14 cellular contexts compared by ENCODE assay signal in genomic region chr4:138090918-138091659, GRCh38.
DNase-seq lines count a peak whose midpoint lies in the region; FAIRE-seq and TF ChIP-seq lines count a peak whose summit lies in the region.
"Had no signal": no experiment of that assay in that cellular context is flagged by ENCODE, and none has a peak within 500 bp of the region (broad histone marks: within the 10 kb centered on the region; RNA-seq: fewer than 3 reads in every experiment).

No MANE protein-coding gene starts in this region.

- dilution Hi-C loops in endothelial cell of umbilical vein (cut with MboI; ENCODE audit: extremely low pct_ligation_motif_present, low sequenced_read_pairs) = no loop called here

- H3K36me3 ChIP-seq in Loucy (ENCODE audit: insufficient read depth, low read length) (no peaks in the 10 kb centered on the region), endothelial cell of umbilical vein (ENCODE audit: control insufficient read depth in 2 of 2, extremely low read depth in 1 of 2, insufficient read depth in 2 of 2, low read length in 2 of 2) (no peaks in the 10 kb centered on the region), osteoblast (ENCODE audit: insufficient read depth, low read length) (no peaks in the 10 kb centered on the region), suprapubic skin (no peaks in the 10 kb centered on the region)
- H3K36me3 ChIP-seq: esophagus squamous epithelium, heart left ventricle had no signal

- no peak for TF ChIP-seq EP300 in suprapubic skin (IDR thresholded peaks at IDR 0.05)

- intact Hi-C loops in endothelial cell of umbilical vein (cut with micrococcal nuclease) = loop anchor here (1.0 to 5.0 kb wide), 9 partner anchors 39 to 828 kb away; no protein-coding TSS in a partner anchor

- H3K4me2 ChIP-seq in Loucy (ENCODE audit: low read depth, low read length, poor library complexity, severe bottlenecking) (peak overlapping the region; percentile 7), endothelial cell of umbilical vein (ENCODE audit: insufficient read depth, low read length) (no peak overlapping the region), osteoblast (ENCODE audit: insufficient read depth, low read length) (peak overlapping the region; percentile 79)

- no peaks in the 10 kb centered on the region for H3K9me2 ChIP-seq in Loucy (replicated peaks; ENCODE audit: low read depth, low read length)

- FAIRE-seq in endothelial cell of umbilical vein (lab: Jason Lieb, UNC) = peak; percentile 24
- FAIRE-seq: bronchial epithelial cell, HTR-8/SVneo, urothelium cell line had no signal

- POLR2A ChIA-PET in endothelial cell of umbilical vein (lab: Charles Lee) = interaction anchor here (1.5 kb wide), 1 partner anchor 56 kb away, joined by 4 read pairs; no protein-coding TSS in a partner anchor

- CTCF ChIA-PET in endothelial cell of umbilical vein (lab: Charles Lee) = interaction anchor here (0.6 to 7.1 kb wide), 47 partner anchors 9 to 967 kb away, joined by 3 to 309 read pairs (median 6); no protein-coding TSS in a partner anchor

- DNase-seq in NCI-H2107 treated with DMSO at 0.1 percent for 48 hours (lab: John Stamatoyannopoulos, UW; ENCODE audit: unreplicated experiment) = peak; percentile 2
- no peak for DNase-seq in NCI-H2107 (lab: John Stamatoyannopoulos, UW)
- no peak for DNase-seq in endothelial cell of umbilical vein (ENCODE audit: low read depth, low spot score)
- no peak for DNase-seq in osteoblast (ENCODE audit: insufficient read length, low spot score, missing footprints)
- DNase-seq in RPMI8226 = no peak
- DNase-seq in caudate nucleus (lab: John Stamatoyannopoulos, UW) = no peak
- no peak for DNase-seq in suprapubic skin (ENCODE audit: low spot score in 2 of 2)
- DNase-seq: activated naive CD4-positive, alpha-beta T cell treated with anti-CD3 and anti-CD28 coated beads, Interleukin-2, amount 50 U/mL, for 16 hours; esophagus squamous epithelium had no signal

- TF ChIP-seq CTCF in Loucy (conservative IDR thresholded peaks at IDR 0.05; ENCODE audit: low read length) (no peak), endothelial cell of umbilical vein (IDR thresholded peaks at IDR 0.05; ENCODE audit: extremely low read depth in 1 of 2, insufficient read depth in 1 of 2, low read depth in 1 of 2, low read length in 2 of 2) (no peak), osteoblast (IDR thresholded peaks at IDR 0.05; ENCODE audit: extremely low read depth, low read depth, low read length) (no peak), suprapubic skin (IDR thresholded peaks at IDR 0.05) (no peak)

- H3K4me1 ChIP-seq in Loucy (ENCODE audit: insufficient read depth, low read length, poor library complexity, severe bottlenecking) = peaks cover 16% of the 10 kb centered on the region
- peaks cover 2% of the 10 kb centered on the region for H3K4me1 ChIP-seq in endothelial cell of umbilical vein (ENCODE audit: control insufficient read depth, extremely low read depth, insufficient read depth, low read length)
- H3K4me1 ChIP-seq in osteoblast (ENCODE audit: insufficient read depth, low read length) = peaks cover 6% of the 10 kb centered on the region
- H3K4me1 ChIP-seq in suprapubic skin = peaks cover 5% of the 10 kb centered on the region

- H3K9me1 ChIP-seq in endothelial cell of umbilical vein (replicated peaks; ENCODE audit: control insufficient read depth, extremely low read depth, insufficient read depth, low read length) = no peaks in the 10 kb centered on the region

- WGBS in suprapubic skin = 48% methylated on average over 5 of the region's 5 CpGs

- no peak overlapping the region for H3K27ac ChIP-seq in endothelial cell of umbilical vein (ENCODE audit: insufficient read depth, low read depth, low read length)
- no peak overlapping the region for H3K27ac ChIP-seq in osteoblast (ENCODE audit: low read depth, low read length)
- no peak overlapping the region for H3K27ac ChIP-seq in caudate nucleus (ENCODE audit: low read depth, low read length)
- no peak overlapping the region for H3K27ac ChIP-seq in suprapubic skin
- H3K27ac ChIP-seq: esophagus squamous epithelium, heart left ventricle had no signal

- H2AFZ ChIP-seq in Loucy (ENCODE audit: low read length) (peak overlapping the region; percentile 67; the same call in 1 of the 2 replicates), endothelial cell of umbilical vein (ENCODE audit: low read depth, low read length) (peak overlapping the region; percentile 46), osteoblast (ENCODE audit: low read length) (peak overlapping the region; percentile 17)

- H4K20me1 ChIP-seq in Loucy (ENCODE audit: insufficient read depth, low read length, poor library complexity, severe bottlenecking) = no peaks in the 10 kb centered on the region
- no peaks in the 10 kb centered on the region for H4K20me1 ChIP-seq in endothelial cell of umbilical vein (replicated peaks; ENCODE audit: control insufficient read depth, extremely low read depth, insufficient read depth, low read length)
- no peaks in the 10 kb centered on the region for H4K20me1 ChIP-seq in osteoblast (ENCODE audit: insufficient read depth, low read length)

- H3K9ac ChIP-seq in Loucy (ENCODE audit: low read depth, low read length, poor library complexity, severe bottlenecking) (no peak overlapping the region), endothelial cell of umbilical vein (replicated peaks; ENCODE audit: extremely low read depth, insufficient read depth, low read length) (no peak overlapping the region)

- no peak for TF ChIP-seq POLR2A in endothelial cell of umbilical vein (IDR thresholded peaks at IDR 0.05; ENCODE audit: low read depth, low read length)
- TF ChIP-seq POLR2A in suprapubic skin (IDR thresholded peaks at IDR 0.05) = no peak

- H3F3A ChIP-seq in Loucy (ENCODE audit: low read depth) = no peaks in the 10 kb centered on the region

- BruUV-seq in endothelial cell of umbilical vein (replicated peaks; lab: Mats Ljungman, UMichigan) = no TSS peak

- no peaks in the 10 kb centered on the region for H3K9me3 ChIP-seq in Loucy (ENCODE audit: insufficient read depth, low read depth, low read length)
- no peaks in the 10 kb centered on the region for H3K9me3 ChIP-seq in endothelial cell of umbilical vein (replicated peaks; ENCODE audit: control insufficient read depth, insufficient read depth, low read length)
- no peaks in the 10 kb centered on the region for H3K9me3 ChIP-seq in osteoblast (ENCODE audit: low read depth, low read length)
- H3K9me3 ChIP-seq in suprapubic skin = no peaks in the 10 kb centered on the region
- H3K9me3 ChIP-seq: esophagus squamous epithelium, heart left ventricle had no signal

- H3K4me3 ChIP-seq in Loucy (ENCODE audit: low read length, poor library complexity, severe bottlenecking) (no peak overlapping the region), endothelial cell of umbilical vein (replicated peaks in 1 of 3; ENCODE audit: insufficient read depth in 1 of 3, low read depth in 1 of 3, low read length in 3 of 3) (no peak overlapping the region), osteoblast (ENCODE audit: insufficient read depth, low read length) (no peak overlapping the region), suprapubic skin (no peak overlapping the region)

- H3K79me2 ChIP-seq in Loucy (ENCODE audit: insufficient read depth, low read length) (no peaks in the 10 kb centered on the region), endothelial cell of umbilical vein (ENCODE audit: control insufficient read depth, insufficient read depth, low read length) (no peaks in the 10 kb centered on the region), osteoblast (ENCODE audit: insufficient read depth, low read length) (no peaks in the 10 kb centered on the region)

- H3K27me3 ChIP-seq in Loucy (ENCODE audit: insufficient read depth, low read length, poor library complexity, severe bottlenecking) (no peaks in the 10 kb centered on the region), endothelial cell of umbilical vein (ENCODE audit: control insufficient read depth in 2 of 2, insufficient read depth in 2 of 2, low read length in 2 of 2) (no peaks in the 10 kb centered on the region), osteoblast (ENCODE audit: insufficient read depth, low read length) (no peaks in the 10 kb centered on the region), suprapubic skin (no peaks in the 10 kb centered on the region)
- H3K27me3 ChIP-seq: esophagus squamous epithelium, heart left ventricle had no signal

TF ChIP-seq in endothelial cell of umbilical vein, 7 proteins besides CTCF, POLR2A, EP300 and RAD21:
- TF ChIP-seq JUN (IDR thresholded peaks at IDR 0.05; ENCODE audit: borderline replicate concordance, insufficient read depth, insufficient read length, low read depth) (no peak), MAX (IDR thresholded peaks at IDR 0.05; ENCODE audit: insufficient read depth, insufficient read length) (no peak), POLR2AphosphoS5 (IDR thresholded peaks at IDR 0.05; ENCODE audit: insufficient read depth, low read depth, low read length) (no peak), GATA2 (IDR thresholded peaks at IDR 0.05; ENCODE audit: insufficient read depth, insufficient read length, low read depth, low read length) (no peak), MYC (IDR thresholded peaks at IDR 0.05; ENCODE audit: low read depth, low read length) (no peak), EZH2 (IDR thresholded peaks at IDR 0.05; ENCODE audit: borderline replicate concordance, low read depth, low read length, severe bottlenecking) (no peak), FOS (IDR thresholded peaks at IDR 0.05; ENCODE audit: borderline replicate concordance, insufficient read depth, low read length) (no peak)

Comparison
In these comparisons a context has a peak if more than half of its experiments do, and no peak if none do; other contexts are left out.
1. H2AFZ ChIP-seq: peak in every context shown above with its lines; median percentile 67 in Loucy; 46 in endothelial cell of umbilical vein; 17 in osteoblast.